ENCODE assay signal across 8 cellular contexts in genomic region chr3:46845860-46846623, GRCh38. TPM values are rescaled to one million over a fixed set of nuclear protein-coding genes. Genes with fewer than 3 reads are reported as not detected.
DNase-seq lines count a peak whose midpoint lies in the region; ATAC-seq and TF ChIP-seq lines count a peak whose summit lies in the region.

No MANE protein-coding gene starts in this region.

- H2AFZ ChIP-seq in parathyroid adenoma, result peak overlapping the region; percentile 100

- H3K36me3 ChIP-seq in SJCRH30 (no peaks in the 10 kb centered on the region), parathyroid adenoma (ENCODE audit: control insufficient read depth, insufficient read depth, low read length) (no peaks in the 10 kb centered on the region), thyroid gland (no peaks in the 10 kb centered on the region)

- TF ChIP-seq CTCF in parathyroid adenoma (IDR thresholded peaks at IDR 0.05), result peak; percentile 48
- peak in 5 of 6 experiments; percentile 25 to 55 (median 39) for TF ChIP-seq CTCF in thyroid gland (IDR thresholded peaks at IDR 0.05)

- intact Hi-C loops in head of caudate nucleus (cut with DNase I), result no loop called here
- intact Hi-C loops in thyroid gland (cut with DNase I), result no loop called here

- H3K27me3 ChIP-seq in SJCRH30 (no peaks in the 10 kb centered on the region), parathyroid adenoma (ENCODE audit: control insufficient read depth, insufficient read depth, low read length) (no peaks in the 10 kb centered on the region), thyroid gland (no peaks in the 10 kb centered on the region)

- H3K4me3 ChIP-seq in SJCRH30, result peak overlapping the region; percentile 65
- peak overlapping the region; percentile 50 for H3K4me3 ChIP-seq in parathyroid adenoma (ENCODE audit: low read depth, low read length)
- H3K4me3 ChIP-seq in thyroid gland (replicated peaks in 1 of 3), result peak overlapping the region; percentile 8 to 48 (median 26)

- WGBS in thyroid gland, 2 donors, result 0 to 1% methylated on average over 2 to 28 of the region's 53 CpGs

- H3K9ac ChIP-seq in parathyroid adenoma, result peak overlapping the region; percentile 57

- H3K4me2 ChIP-seq in parathyroid adenoma (ENCODE audit: low read length), result peak overlapping the region; percentile 80

- no peaks in the 10 kb centered on the region for H3K79me2 ChIP-seq in parathyroid adenoma

- ATAC-seq in GM18909 (IDR thresholded peaks at IDR 0.05; ENCODE audit: poor library complexity, unreplicated experiment), result peak; percentile 68
- peak; percentile 77 for ATAC-seq in HG03354 (IDR thresholded peaks at IDR 0.05; ENCODE audit: poor library complexity, severe bottlenecking, unreplicated experiment)

- peak; percentile 83 for DNase-seq in AG08395 (ENCODE audit: low spot score)
- peak; percentile 87 to 88 for DNase-seq in SJCRH30
- DNase-seq in activated naive CD4-positive, alpha-beta T cell treated with anti-CD3 and anti-CD28 coated beads, Interleukin-2, amount 50 U/mL, for 16 hours, result peak; percentile 84
- peak; percentile 44 to 90 (median 74) for DNase-seq in head of caudate nucleus
- DNase-seq in thyroid gland, result peak; percentile 81 to 86

- peak overlapping the region; percentile 93 for H3K27ac ChIP-seq in SJCRH30
- peak overlapping the region; percentile 55 for H3K27ac ChIP-seq in parathyroid adenoma
- peak overlapping the region; percentile 34 to 84 (median 73) for H3K27ac ChIP-seq in thyroid gland

- peak in 1 of 2 donors; percentile 50 for TF ChIP-seq POLR2A in thyroid gland (IDR thresholded peaks at IDR 0.05)

- H3K9me3 ChIP-seq in SJCRH30 (replicated peaks) (no peaks in the 10 kb centered on the region), parathyroid adenoma (ENCODE audit: control insufficient read depth, low read length) (no peaks in the 10 kb centered on the region), thyroid gland (no peaks in the 10 kb centered on the region)

- H3K4me1 ChIP-seq in SJCRH30, result 0 out of 2 replicates have a peak, but pooled peaks cover 2% of the 10 kb centered on the region
- peaks cover 14% of the 10 kb centered on the region for H3K4me1 ChIP-seq in parathyroid adenoma
- peaks cover 6 to 21% of the 10 kb centered on the region in 2 donors for H3K4me1 ChIP-seq in thyroid gland

RNA-seq across cellular contexts. Expression of gene MYL3, which starts 17.2 kb away (rescaled TPM):
- not detected in 2 replicates for total RNA-seq in SJCRH30 (2014; rRNA removed; shearing (Covaris generic))
- total RNA-seq in thyroid gland, result 1 to 10 TPM in 2 of 4 donors, not detected in 2; 1.8 to 2.8 TPM

RNA-seq across cellular contexts. Expression of gene PTH1R, which starts 31.5 kb away (rescaled TPM):
- 6.6 and 6.7 TPM in 2 replicates for total RNA-seq in SJCRH30 (2014; rRNA removed; shearing (Covaris generic))
- 10 to 100 TPM in 1 of 4 donors, 1 to 10 TPM in 3; 1.2 to 10.6 (median 4.4) TPM for total RNA-seq in thyroid gland

Comparison
In these comparisons a context has a peak if more than half of its experiments do, and no peak if none do; other contexts are left out.
1. Peak in every context shown above with its lines: DNase-seq, ATAC-seq, H3K4me3 ChIP-seq and H3K27ac ChIP-seq.